ENCODE assay signal across 1 cellular context in genomic region chr6:127340171-127340570, GRCh38.
TF ChIP-seq lines count a peak whose summit lies in the region.

No MANE protein-coding gene starts in this region.

TF ChIP-seq in HepG2, 621 proteins besides CTCF, POLR2A, EP300 and RAD21 (continued from another document):
- TF ChIP-seq GLI4 (CRISPR knock-in tag; IDR thresholded peaks at IDR 0.05; ENCODE audit: borderline replicate concordance) (no peak), ZMYM3 (CRISPR knock-in tag; IDR thresholded peaks at IDR 0.05) (no peak), ZNF280D (CRISPR knock-in tag; IDR thresholded peaks at IDR 0.05) (no peak), ZNF503 (CRISPR knock-in tag; IDR thresholded peaks at IDR 0.05) (no peak), HOXA3 (CRISPR knock-in tag; IDR thresholded peaks at IDR 0.05) (no peak), KDM1A (CRISPR knock-in tag; IDR thresholded peaks at IDR 0.05) (no peak), ZNF317 (CRISPR knock-in tag; IDR thresholded peaks at IDR 0.05) (no peak), ZNF280B (CRISPR knock-in tag; IDR thresholded peaks at IDR 0.05; ENCODE audit: borderline replicate concordance) (no peak), ZNF563 (CRISPR knock-in tag; IDR thresholded peaks at IDR 0.05) (no peak), BHLHE40 (IDR thresholded peaks at IDR 0.05; ENCODE audit: low read length) (no peak), SETDB1 (CRISPR knock-in tag; IDR thresholded peaks at IDR 0.05; ENCODE audit: borderline replicate concordance) (no peak)
